In genomic region chr19:57583521-57584416, GRCh38 we compare ENCODE assay signal across 8 cellular contexts. TPM values are rescaled to one million over a fixed set of nuclear protein-coding genes. Genes with fewer than 3 reads are reported as not detected.
A peak's percentile ranks its signal among the peaks of the same experiment; 100 is the strongest.
DNase-seq lines count a peak whose midpoint lies in the region; ATAC-seq and TF ChIP-seq lines count a peak whose summit lies in the region.

Gene ZIK1 (plus strand): TSS chr19:57584145. CDS start chr19:57584357, 212 bp downstream.

- H3K4me1 Mint-ChIP-seq in activated naive CD8-positive, alpha-beta T cell treated with anti-CD3 and anti-CD28 coated beads, Interleukin-2, amount 10 ng/mL, durations not matched to agents 7 days and 5 days, result peaks cover 16% of the 10 kb centered on the region

- TF ChIP-seq CTCF in omental fat pad (IDR thresholded peaks at IDR 0.05), result no peak

- ATAC-seq in HG03442 (IDR thresholded peaks at IDR 0.05; ENCODE audit: unreplicated experiment) (peak; percentile 79), SK-N-SH treated with all-trans-retinoic acid at 6 μM for 48 hours (peak; percentile 95), Right ventricle myocardium superior (ENCODE audit: poor library complexity) (peak; percentile 95), omental fat pad (ENCODE audit: low FRiP score) (peak; percentile 63)
- peak; percentile 91 for ATAC-seq in activated naive CD8-positive, alpha-beta T cell treated with anti-CD3 and anti-CD28 coated beads, Interleukin-2, amount 10 ng/mL, durations not matched to agents 7 days and 5 days (ENCODE audit: low read depth)

- peak; percentile 19 to 88 (median 42) for DNase-seq in NCI-H1417 (lab: John Stamatoyannopoulos, UW)
- DNase-seq in NCI-H1417 treated with DMSO at 0.1 percent for 48 hours (lab: John Stamatoyannopoulos, UW), result no peak
- peak; percentile 84 for DNase-seq in activated naive CD8-positive, alpha-beta T cell treated with anti-CD3 and anti-CD28 coated beads, Interleukin-2, amount 10 ng/mL, durations not matched to agents 7 days and 5 days
- peak; percentile 93 for DNase-seq in Right ventricle myocardium superior
- DNase-seq in omental fat pad (ENCODE audit: low spot score), result peak; percentile 69
- peak; percentile 98 for DNase-seq in superior temporal gyrus (ENCODE audit: extremely low spot score)

- H3K9me3 Mint-ChIP-seq in activated naive CD8-positive, alpha-beta T cell treated with anti-CD3 and anti-CD28 coated beads, Interleukin-2, amount 10 ng/mL, durations not matched to agents 7 days and 5 days, result peaks cover 35% of the 10 kb centered on the region

- POLR2A ChIA-PET in activated naive CD8-positive, alpha-beta T cell treated with anti-CD3 and anti-CD28 coated beads, Interleukin-2, amount 10 ng/mL, durations not matched to agents 7 days and 5 days (lab: Charles Lee), result interaction anchor here (0.9 to 1.7 kb wide), 5 partner anchors 16 to 236 kb away, joined by 3 to 4 read pairs (median 3); partner anchors contain the start of genes ZNF134 and ZNF530

- H3K4me3 Mint-ChIP-seq in activated naive CD8-positive, alpha-beta T cell treated with anti-CD3 and anti-CD28 coated beads, Interleukin-2, amount 10 ng/mL, durations not matched to agents 7 days and 5 days, result peak within 1 kb of the TSS; percentile 90

- no peaks in the 10 kb centered on the region for H3K27me3 Mint-ChIP-seq in activated naive CD8-positive, alpha-beta T cell treated with anti-CD3 and anti-CD28 coated beads, Interleukin-2, amount 10 ng/mL, durations not matched to agents 7 days and 5 days

- peak within 1 kb of the TSS; percentile 90 for H3K27ac Mint-ChIP-seq in activated naive CD8-positive, alpha-beta T cell treated with anti-CD3 and anti-CD28 coated beads, Interleukin-2, amount 10 ng/mL, durations not matched to agents 7 days and 5 days

- intact Hi-C loops in Right ventricle myocardium superior (cut with DNase I), result no loop called here

- H3K36me3 Mint-ChIP-seq in activated naive CD8-positive, alpha-beta T cell treated with anti-CD3 and anti-CD28 coated beads, Interleukin-2, amount 10 ng/mL, durations not matched to agents 7 days and 5 days, result peaks cover 43% of the 10 kb centered on the region

TF ChIP-seq in SK-N-SH treated with all-trans-retinoic acid at 6 μM for 48 hours, 23 proteins besides CTCF, POLR2A, EP300 and RAD21:
- TF ChIP-seq POU6F1 (CRISPR knock-in tag; IDR thresholded peaks at IDR 0.05; ENCODE audit: borderline replicate concordance, low read depth) (no peak), BACH2 (CRISPR knock-in tag; IDR thresholded peaks at IDR 0.05; ENCODE audit: borderline replicate concordance) (no peak), ZC3H10 (CRISPR knock-in tag; IDR thresholded peaks at IDR 0.05) (no peak), ZNF565 (CRISPR knock-in tag; conservative IDR thresholded peaks at IDR 0.05; ENCODE audit: low read depth) (no peak), RARB (CRISPR knock-in tag; IDR thresholded peaks at IDR 0.05) (no peak), TSHZ2 (CRISPR knock-in tag; IDR thresholded peaks at IDR 0.05) (no peak), CSDC2 (CRISPR knock-in tag; IDR thresholded peaks at IDR 0.05) (no peak), ZNF70 (CRISPR knock-in tag; IDR thresholded peaks at IDR 0.05) (no peak), ESRRG (CRISPR knock-in tag; IDR thresholded peaks at IDR 0.05) (no peak), ZFP3 (CRISPR knock-in tag; IDR thresholded peaks at IDR 0.05) (no peak), OSR1 (CRISPR knock-in tag; IDR thresholded peaks at IDR 0.05) (no peak), TCF4 (CRISPR knock-in tag; IDR thresholded peaks at IDR 0.05; ENCODE audit: borderline replicate concordance) (no peak), CSRNP3 (CRISPR knock-in tag; IDR thresholded peaks at IDR 0.05) (no peak), PPARA (CRISPR knock-in tag; IDR thresholded peaks at IDR 0.05; ENCODE audit: borderline replicate concordance) (no peak), ZFP30 (CRISPR knock-in tag; IDR thresholded peaks at IDR 0.05) (no peak), TOX (CRISPR knock-in tag; IDR thresholded peaks at IDR 0.05; ENCODE audit: borderline replicate concordance) (no peak)

RNA-seq across cellular contexts. Expression of gene ZIK1, which starts in this region (rescaled TPM):
- total RNA-seq in activated naive CD8-positive, alpha-beta T cell treated with anti-CD3 and anti-CD28 coated beads, Interleukin-2, amount 10 ng/mL, durations not matched to agents 7 days and 5 days, result 10 to 100 TPM; 17.9 TPM
- 3.8 TPM for total RNA-seq in Right ventricle myocardium superior
- 1 to 10 TPM; 1.3 to 3.5 (median 2.5) TPM for total RNA-seq in omental fat pad
